Comparison of ENCODE assay signal across 8 cellular contexts in the genomic region with DNA sequence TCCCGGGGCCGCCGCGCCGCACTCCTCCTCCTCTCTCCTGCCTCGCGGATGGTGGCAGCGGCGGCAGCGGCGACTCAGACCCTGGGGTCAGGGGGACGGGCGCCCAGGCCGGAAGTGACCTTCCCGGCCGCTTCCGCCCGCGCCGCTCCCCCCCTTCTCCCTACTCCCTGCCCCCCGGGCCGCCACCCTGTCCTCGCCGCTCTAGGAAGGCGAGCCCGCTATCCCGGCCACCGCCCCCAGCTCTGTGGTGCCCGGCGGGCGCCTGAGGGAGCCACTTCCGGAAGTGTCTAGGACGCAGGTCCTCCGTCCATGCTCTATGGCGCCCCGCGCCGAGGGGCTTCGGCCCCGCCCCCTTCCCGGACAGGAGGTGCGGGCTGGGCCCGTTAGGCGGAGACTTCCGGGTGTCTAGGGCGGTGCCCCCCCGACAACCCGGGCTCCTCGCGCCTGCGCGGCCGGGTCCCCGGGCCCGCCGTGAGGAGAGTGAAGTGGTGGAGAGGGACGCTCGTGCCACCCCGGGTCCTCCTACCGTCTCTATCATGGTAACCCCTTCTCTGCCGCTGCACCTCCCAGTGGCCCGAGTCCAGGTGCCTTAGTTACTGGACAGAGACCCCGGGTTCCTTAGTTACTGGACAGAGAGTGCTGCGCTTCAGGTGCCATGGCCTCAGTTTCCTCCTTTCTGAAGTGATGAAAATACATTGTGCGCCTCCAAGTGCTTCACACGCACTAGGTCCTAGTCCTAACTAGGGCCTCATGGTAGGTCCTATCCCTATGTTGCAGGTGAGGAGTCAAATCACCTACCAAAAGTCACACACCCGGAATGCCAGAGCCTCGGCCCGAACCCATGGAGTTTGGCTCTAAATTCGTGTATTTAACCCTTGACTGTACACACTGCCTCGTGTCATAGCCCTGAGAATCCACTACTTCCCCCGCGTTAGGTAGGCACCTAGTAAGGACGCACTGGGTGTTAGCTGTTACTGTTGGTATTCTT. TPM values are rescaled to one million over a fixed set of nuclear protein-coding genes. Genes with fewer than 3 reads are reported as not detected.
A peak's percentile ranks its signal among the peaks of the same experiment; 100 is the strongest.
DNase-seq lines count a peak whose midpoint lies in the region; TF ChIP-seq lines count a peak whose summit lies in the region.

A gene (minus strand): TSS at position 116 of the 988 bp plus-strand sequence. CDS start 18,078 bp downstream, outside the sequence.

- H3K9me2 ChIP-seq in neural cell (ENCODE audit: insufficient read depth, low read length), result no peaks in the 10 kb centered on the region

- H3F3A ChIP-seq in neural cell (ENCODE audit: insufficient read depth, low read length, poor library complexity, severe bottlenecking), result no peaks in the 10 kb centered on the region

- peak within 1 kb of the TSS; percentile 87 for H3K14ac ChIP-seq in H9 (ENCODE audit: insufficient read depth, low read length)

- H2BK120ac ChIP-seq in H9 (ENCODE audit: low read depth, low read length, poor library complexity, severe bottlenecking), result no peak within 1 kb of the TSS

- H3K79me2 ChIP-seq in H9 (ENCODE audit: insufficient read depth, low read length) (peaks cover 39% of the 10 kb centered on the region), neural cell (replicated peaks; ENCODE audit: insufficient read depth, low read length) (peaks cover 25% of the 10 kb centered on the region)

- peak within 1 kb of the TSS; percentile 86 to 89 for H3K4me3 Mint-ChIP-seq in H9

- H2BK15ac ChIP-seq in H9 (ENCODE audit: low read depth, low read length), result no peak within 1 kb of the TSS

- H3K4me2 ChIP-seq in H9 (ENCODE audit: insufficient read depth, insufficient read length, low read length) (peak within 1 kb of the TSS; percentile 82), neural cell (ENCODE audit: low read length) (peak within 1 kb of the TSS; percentile 49)

- H3K4me1 ChIP-seq in H9 (ENCODE audit: insufficient read depth, low read length) (peaks cover 2% of the 10 kb centered on the region; the same call in 1 of the 2 replicates), stomach (peaks cover 40 to 57% (median 48%) of the 10 kb centered on the region in 4 donors)

- no peak within 1 kb of the TSS for H4K91ac ChIP-seq in H9 (ENCODE audit: insufficient read length, low read depth, low read length)

- H2AFZ ChIP-seq in H9 (ENCODE audit: low read length) (peak within 1 kb of the TSS; percentile 34), neural cell (ENCODE audit: low read depth, low read length) (peak within 1 kb of the TSS; percentile 66)

- H3K4me1 Mint-ChIP-seq in H9, result peaks cover 27 to 30% of the 10 kb centered on the region in 2 experiments

- H3T11ph ChIP-seq in H9 (ENCODE audit: low read length), result no peak within 1 kb of the TSS

- peaks cover 34% of the 10 kb centered on the region for H3K36me3 ChIP-seq in MG63
- no peaks in the 10 kb centered on the region for H3K36me3 ChIP-seq in neural cell (ENCODE audit: insufficient read depth, low read length)
- H3K36me3 ChIP-seq in stomach, result peaks cover 0 to 9% (median 0%) of the 10 kb centered on the region in 4 donors

- H3K9me3 ChIP-seq in H9 (ENCODE audit: control insufficient read depth, low read depth, low read length) (no peaks in the 10 kb centered on the region), MG63 (no peaks in the 10 kb centered on the region), neural cell (ENCODE audit: low read length) (no peaks in the 10 kb centered on the region), stomach (no peaks in the 10 kb centered on the region)

- H4K5ac ChIP-seq in H9 (ENCODE audit: insufficient read length, low read depth, low read length), result no peak within 1 kb of the TSS

- H2AK5ac ChIP-seq in H9 (ENCODE audit: insufficient read length, low read length), result no peak within 1 kb of the TSS

- H3K27ac ChIP-seq in H9 (ENCODE audit: insufficient read length, low read depth, low read length) (peak within 1 kb of the TSS; percentile 16), neural cell (ENCODE audit: low read length) (peak within 1 kb of the TSS; percentile 70), stomach (peak within 1 kb of the TSS; percentile 92 to 100 (median 97))

- no peak within 1 kb of the TSS for H2BK20ac ChIP-seq in H9 (ENCODE audit: low read depth, low read length, poor library complexity, severe bottlenecking)

- no peak for TF ChIP-seq POLR2A in stomach (IDR thresholded peaks at IDR 0.05)

- no peaks in the 10 kb centered on the region; a peak in 1 of 5 replicates for H3K9me3 Mint-ChIP-seq in H9

- peaks cover 7% of the 10 kb centered on the region for H3K23me2 ChIP-seq in H9 (ENCODE audit: insufficient read length, low read depth, low read length, poor library complexity, severe bottlenecking)

- no peak within 1 kb of the TSS for H4K8ac ChIP-seq in H9 (replicated peaks; ENCODE audit: insufficient read length, low read depth, low read length)

- H3K27me3 ChIP-seq in H9 (ENCODE audit: insufficient read depth, low read length) (no peaks in the 10 kb centered on the region; the same call in 1 of the 2 replicates), MG63 (no peaks in the 10 kb centered on the region), neural cell (ENCODE audit: insufficient read depth, low read depth, low read length) (no peaks in the 10 kb centered on the region), stomach (no peaks in the 10 kb centered on the region)

- peak within 1 kb of the TSS; percentile 86 to 96 (median 95); a peak in 6 of 7 replicates for H3K27ac Mint-ChIP-seq in H9

- H2BK12ac ChIP-seq in H9 (ENCODE audit: insufficient read length, low read depth, low read length), result no peak within 1 kb of the TSS

- H3K9ac ChIP-seq in H9 (ENCODE audit: extremely low read depth, insufficient read length, low read length) (peak within 1 kb of the TSS; percentile 83), neural cell (ENCODE audit: low read length) (peak within 1 kb of the TSS; percentile 81)

- H3K18ac ChIP-seq in H9 (ENCODE audit: insufficient read length, low read depth, low read length), result peak within 1 kb of the TSS; percentile 43

- H3K36me3 Mint-ChIP-seq in H9 (ENCODE audit: insufficient read depth in 1 of 3, low read depth in 3 of 3), result peaks cover 5 to 11% (median 11%) of the 10 kb centered on the region in 3 experiments

- no peaks in the 10 kb centered on the region for H4K20me1 ChIP-seq in H9 (ENCODE audit: control insufficient read depth, insufficient read depth, insufficient read length)
- no peaks in the 10 kb centered on the region for H4K20me1 ChIP-seq in neural cell (ENCODE audit: insufficient read depth)

- no peak within 1 kb of the TSS; the same call in 1 of the 2 replicates for H3K4ac ChIP-seq in H9 (ENCODE audit: low read depth, low read length)

- peaks cover 8% of the 10 kb centered on the region for H3K79me1 ChIP-seq in H9 (ENCODE audit: insufficient read depth, low read depth, low read length, poor library complexity, severe bottlenecking)

- no peaks in the 10 kb centered on the region; the same call in 1 of the 2 replicates for H3K27me3 Mint-ChIP-seq in H9 (ENCODE audit: low read depth)

- intact Hi-C loops in stomach (cut with DNase I; ENCODE audit: low total_unique reads), result no loop called here

- no peak within 1 kb of the TSS for H2BK5ac ChIP-seq in H9 (ENCODE audit: insufficient read length, low read length)

- peak; percentile 61 for TF ChIP-seq EP300 in neural cell (conservative IDR thresholded peaks at IDR 0.05; ENCODE audit: poor library complexity, severe bottlenecking)
- TF ChIP-seq EP300 in stomach (IDR thresholded peaks at IDR 0.05), result peak; percentile 69

- H3K4me3 ChIP-seq in MG63 (peak within 1 kb of the TSS; percentile 100), fibroblast of the aortic adventitia (ENCODE audit: low read depth, low read length) (peak within 1 kb of the TSS; percentile 76), neural cell (ENCODE audit: low read length) (peak within 1 kb of the TSS; percentile 91), stomach (peak within 1 kb of the TSS; percentile 82 to 96 (median 88))

- H3K56ac ChIP-seq in H9 (ENCODE audit: insufficient read length, low read depth, low read length), result no peak within 1 kb of the TSS

- no CpG with 5 or more reads among the region's 74 CpGs for WGBS in H9 (ENCODE audit: extremely low coverage, insufficient read length, low lambda C conversion rate)
- 4 to 11% (median 7%) methylated on average over 33 to 74 of the region's 74 CpGs for WGBS in stomach, 5 donors

- DNase-seq in ELR (ENCODE audit: low read depth), result peak; percentile 96
- peak; percentile 98 for DNase-seq in H9
- peak; percentile 98 for DNase-seq in MG63
- DNase-seq in SHP77 treated with DMSO at 0.1 percent for 48 hours (lab: John Stamatoyannopoulos, UW), result peak; percentile 83
- DNase-seq in activated effector memory CD4-positive, alpha-beta T cell treated with anti-CD3 and anti-CD28 coated beads, Interleukin-2, amount 50 U/mL, for 16 hours, result peak; percentile 99
- DNase-seq in fibroblast of the aortic adventitia (ENCODE audit: low read depth), result peak; percentile 97
- peak; percentile 99 for DNase-seq in stomach

- TF ChIP-seq CTCF in H9 (conservative IDR thresholded peaks at IDR 0.05) (no peak), fibroblast of the aortic adventitia (IDR thresholded peaks at IDR 0.05; ENCODE audit: insufficient read depth, low read length) (no peak), neural cell (IDR thresholded peaks at IDR 0.05; ENCODE audit: poor library complexity, severe bottlenecking) (no peak), stomach (IDR thresholded peaks at IDR 0.05) (no peak)

- no peak for TF ChIP-seq RAD21 in neural cell (conservative IDR thresholded peaks at IDR 0.05)

- no peak within 1 kb of the TSS for H3K23ac ChIP-seq in H9 (ENCODE audit: insufficient read length, low read depth, low read length)

TF ChIP-seq in neural cell, 6 proteins besides CTCF, POLR2A, EP300 and RAD21:
- TF ChIP-seq EZH2 (IDR thresholded peaks at IDR 0.05; ENCODE audit: borderline replicate concordance, insufficient read depth, low read length, poor library complexity, severe bottlenecking) (no peak), MXI1 (conservative IDR thresholded peaks at IDR 0.05; ENCODE audit: poor library complexity, severe bottlenecking) (peak; percentile 64), POLR2AphosphoS5 (IDR thresholded peaks at IDR 0.05) (peak; percentile 41), SMC3 (conservative IDR thresholded peaks at IDR 0.05; ENCODE audit: poor library complexity) (peak; percentile 43), TAF1 (IDR thresholded peaks at IDR 0.05; ENCODE audit: low read depth) (no peak)
TF ChIP-seq in neural cell: peak in this region for 3.

RNA-seq across cellular contexts. Expression of the gene that starts here (rescaled TPM):
- total RNA-seq in H9 (2021) (54.6 and 55.8 TPM in 2 replicates), fibroblast of the aortic adventitia (ENCODE audit: low replicate concordance) (8.5 and 15.9 TPM in 2 replicates), stomach (10 to 100 TPM in 4 of 5 donors, 1 to 10 TPM in 1; 2.7 to 77.3 (median 30.3) TPM)
- total RNA-seq in MG63 (2014; rRNA removed; shearing (Covaris generic); ENCODE audit: low replicate concordance), result 31.8 and 103 TPM in 2 replicates
- polyA plus RNA-seq in neural cell (11.4 and 17.8 TPM in 2 replicates), stomach (10 to 100 TPM; 22.4 to 29.6 (median 24.8) TPM)
- polyA minus RNA-seq in neural cell, result 16.9 and 20.9 TPM in 2 replicates

Comparison
In these comparisons a context has a peak if more than half of its experiments do, and no peak if none do; other contexts are left out.
1. Peak in every context shown above with its lines: DNase-seq, H3K4me3 ChIP-seq and H3K27ac ChIP-seq.
2. H3K27ac ChIP-seq: peak in every context shown above with its lines; median percentile 97 in stomach; 70 in neural cell; 16 in H9.